Comparison of ENCODE assay signal across 39 cellular contexts in the genomic region with DNA sequence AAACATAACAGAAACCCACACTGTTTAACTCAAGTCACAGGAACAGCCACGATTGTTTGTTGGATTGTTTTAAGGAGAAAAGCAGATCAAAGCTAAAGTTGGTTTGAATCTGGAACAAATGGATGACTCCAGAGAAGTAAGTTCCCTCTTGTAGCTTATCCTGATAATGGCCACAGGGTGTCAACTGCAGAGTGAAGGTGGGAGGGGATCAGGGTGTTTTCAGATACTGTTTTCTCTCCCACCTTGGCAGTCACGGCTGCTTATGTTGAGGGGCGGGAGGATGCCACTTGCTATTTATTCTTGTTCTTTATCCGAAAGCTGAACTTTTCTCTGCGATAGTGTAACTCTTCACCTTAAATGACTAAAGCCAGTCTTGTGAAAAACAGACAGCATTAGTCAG.
"Had no signal": no experiment of that assay in that cellular context is flagged by ENCODE, and none has a peak within 500 bp of the region (broad histone marks: within the 10 kb centered on the region; RNA-seq: fewer than 3 reads in every experiment).

No MANE protein-coding gene starts in this region.

- DNase-seq: activated CD4-positive, alpha-beta memory T cell treated with anti-CD3 and anti-CD28 coated beads, Interleukin-2, amount 10 ng/mL, durations not matched to agents 7 days and 5 days; activated CD4-positive, alpha-beta T cell treated with anti-CD3 and anti-CD28 coated beads for 1 hour; activated CD4-positive, alpha-beta T cell treated with anti-CD3 and anti-CD28 coated beads for 36 hours; activated CD4-positive, alpha-beta T cell treated with anti-CD3 and anti-CD28 coated beads for 48 hours; activated CD4-positive, alpha-beta T cell treated with anti-CD3 and anti-CD28 coated beads, Interleukin-2, amount 10 ng/mL, durations not matched to agents 7 days and 5 days; activated CD4-positive, alpha-beta T cell treated with anti-CD3 and anti-CD28 coated beads, Interleukin-2, amount 50 U/mL, for 48 hours; activated CD4-positive, CD25-positive, alpha-beta regulatory T cell; activated CD8-positive, alpha-beta memory T cell treated with anti-CD3 and anti-CD28 coated beads for 24 hours; activated CD8-positive, alpha-beta memory T cell treated with anti-CD3 and anti-CD28 coated beads, Interleukin-2, amount 10 ng/mL, durations not matched to agents 7 days and 5 days; activated CD8-positive, alpha-beta memory T cell treated with anti-CD3 and anti-CD28 coated beads, Interleukin-2, amount 50 U/mL, for 48 hours; activated CD8-positive, alpha-beta T cell treated with anti-CD3 and anti-CD28 coated beads, Interleukin-2, amount 10 ng/mL, durations not matched to agents 7 days and 5 days; activated effector memory CD4-positive, alpha-beta T cell treated with Interleukin-2 at 50 U/mL for 16 hours; activated gamma-delta T cell; activated naive CD4-positive, alpha-beta T cell treated with anti-CD3 and anti-CD28 coated beads, Interleukin-2, amount 10 ng/mL, durations not matched to agents 7 days and 5 days; activated naive CD4-positive, alpha-beta T cell treated with Interleukin-2 at 50 U/mL for 16 hours; activated naive CD8-positive, alpha-beta T cell treated with anti-CD3 and anti-CD28 coated beads, Interleukin-2, amount 10 ng/mL, durations not matched to agents 7 days and 5 days; activated naive CD8-positive, alpha-beta T cell treated with anti-CD3 and anti-CD28 coated beads, Interleukin-2, amount 50 U/mL, for 24 hours; activated T-cell treated with anti-CD3 and anti-CD28 coated beads, Interleukin-2, amount 50 U/mL, for 24 hours; activated T-cell treated with anti-CD3 and anti-CD28 coated beads, Interleukin-2, amount 50 U/mL, for 48 hours; amygdala; anterior cingulate cortex; caudate nucleus; cerebellar nuclear complex; T-helper 1 cell; T-helper 2 cell; T-helper 9 cell had no signal

- ATAC-seq: activated CD4-positive, alpha-beta T cell treated with anti-CD3 and anti-CD28 coated beads for 36 hours; activated CD4-positive, CD25-positive, alpha-beta regulatory T cell treated with anti-CD3 and anti-CD28 coated beads, Interleukin-2, amount 50 U/mL, for 24 hours; activated CD8-positive, alpha-beta memory T cell treated with anti-CD3 and anti-CD28 coated beads, Interleukin-2, amount 10 ng/mL, durations not matched to agents 7 days and 5 days; activated CD8-positive, alpha-beta T cell treated with anti-CD3 and anti-CD28 coated beads, Interleukin-2, amount 10 ng/mL, durations not matched to agents 7 days and 5 days; activated naive CD8-positive, alpha-beta T cell treated with anti-CD3 and anti-CD28 coated beads, Interleukin-2, amount 50 U/mL, for 24 hours had no signal

- H3K9me3 Mint-ChIP-seq: activated CD4-positive, alpha-beta memory T cell treated with anti-CD3 and anti-CD28 coated beads, Interleukin-2, amount 10 ng/mL, durations not matched to agents 7 days and 5 days; activated CD4-positive, alpha-beta T cell treated with anti-CD3 and anti-CD28 coated beads, Interleukin-2, amount 10 ng/mL, durations not matched to agents 7 days and 5 days; activated naive CD4-positive, alpha-beta T cell treated with anti-CD3 and anti-CD28 coated beads, Interleukin-2, amount 10 ng/mL, durations not matched to agents 7 days and 5 days; activated naive CD4-positive, alpha-beta T cell treated with anti-CD3 and anti-CD28 coated beads, Interleukin-2, amount 50 U/mL, for 24 hours; activated naive CD8-positive, alpha-beta T cell treated with anti-CD3 and anti-CD28 coated beads, Interleukin-2, amount 10 ng/mL, durations not matched to agents 7 days and 5 days; activated naive CD8-positive, alpha-beta T cell treated with anti-CD3 and anti-CD28 coated beads, Interleukin-2, amount 50 U/mL, for 24 hours; activated T-cell treated with anti-CD3 and anti-CD28 coated beads, Interleukin-2, amount 50 U/mL, for 24 hours; central memory CD8-positive, alpha-beta T cell; T-helper 1 cell treated with Interleukin-12 subunit alpha and Interleukin-12 subunit beta and Interleukin-4 antibody, amounts not matched to agents 30 μg/mL and 1 μg/mL, for 36 hours; T-helper 2 cell treated with Interferon-gamma antibody and Interleukin-4, amounts not matched to agents 5 μg/mL and 100 μg/mL, for 36 hours had no signal

- H3K27me3 Mint-ChIP-seq: activated CD4-positive, alpha-beta T cell treated with anti-CD3 and anti-CD28 coated beads for 36 hours; activated naive CD4-positive, alpha-beta T cell treated with anti-CD3 and anti-CD28 coated beads, Interleukin-2, amount 50 U/mL, for 24 hours; activated naive CD8-positive, alpha-beta T cell; activated naive CD8-positive, alpha-beta T cell treated with anti-CD3 and anti-CD28 coated beads, Interleukin-2, amount 50 U/mL, for 24 hours; central memory CD8-positive, alpha-beta T cell had no signal

- H3K36me3 Mint-ChIP-seq: activated naive CD4-positive, alpha-beta T cell treated with anti-CD3 and anti-CD28 coated beads, Interleukin-2, amount 10 ng/mL, durations not matched to agents 7 days and 5 days; activated naive CD4-positive, alpha-beta T cell treated with anti-CD3 and anti-CD28 coated beads, Interleukin-2, amount 50 U/mL, for 24 hours; activated naive CD8-positive, alpha-beta T cell; activated naive CD8-positive, alpha-beta T cell treated with anti-CD3 and anti-CD28 coated beads, Interleukin-2, amount 10 ng/mL, durations not matched to agents 7 days and 5 days; brain had no signal

- FAIRE-seq: bronchial epithelial cell, TTC549 had no signal

- H3K27me3 ChIP-seq: ascending aorta, cardiac muscle cell had no signal

- H3K27ac ChIP-seq: ascending aorta, cardiac muscle cell, VCaP had no signal

- H3K4me1 Mint-ChIP-seq: brain had no signal

- H3K9me3 ChIP-seq: ascending aorta had no signal

- H3K4me3 ChIP-seq: ascending aorta, cardiac muscle cell had no signal

- H3K4me1 ChIP-seq: ascending aorta had no signal

- H3K4me3 Mint-ChIP-seq: activated CD4-positive, alpha-beta memory T cell treated with anti-CD3 and anti-CD28 coated beads, Interleukin-2, amount 10 ng/mL, durations not matched to agents 7 days and 5 days; activated CD4-positive, alpha-beta T cell treated with anti-CD3 and anti-CD28 coated beads for 36 hours; activated CD4-positive, alpha-beta T cell treated with anti-CD3 and anti-CD28 coated beads, Interleukin-2, amount 10 ng/mL, durations not matched to agents 7 days and 5 days; activated CD8-positive, alpha-beta memory T cell treated with anti-CD3 and anti-CD28 coated beads, Interleukin-2, amount 10 ng/mL, durations not matched to agents 7 days and 5 days; activated CD8-positive, alpha-beta T cell treated with anti-CD3 and anti-CD28 coated beads, Interleukin-2, amount 10 ng/mL, durations not matched to agents 7 days and 5 days; activated naive CD4-positive, alpha-beta T cell treated with anti-CD3 and anti-CD28 coated beads, Interleukin-2, amount 10 ng/mL, durations not matched to agents 7 days and 5 days; activated naive CD4-positive, alpha-beta T cell treated with anti-CD3 and anti-CD28 coated beads, Interleukin-2, amount 50 U/mL, for 24 hours; activated naive CD8-positive, alpha-beta T cell; activated naive CD8-positive, alpha-beta T cell treated with anti-CD3 and anti-CD28 coated beads, Interleukin-2, amount 10 ng/mL, durations not matched to agents 7 days and 5 days; activated naive CD8-positive, alpha-beta T cell treated with anti-CD3 and anti-CD28 coated beads, Interleukin-2, amount 50 U/mL, for 24 hours; activated T-cell treated with anti-CD3 and anti-CD28 coated beads, Interleukin-2, amount 50 U/mL, for 24 hours; brain; central memory CD8-positive, alpha-beta T cell; T-helper 1 cell treated with Interleukin-12 subunit alpha and Interleukin-12 subunit beta and Interleukin-4 antibody, amounts not matched to agents 30 μg/mL and 1 μg/mL, for 36 hours; T-helper 2 cell treated with Interferon-gamma antibody and Interleukin-4, amounts not matched to agents 5 μg/mL and 100 μg/mL, for 36 hours had no signal

- H3K27ac Mint-ChIP-seq: activated CD4-positive, alpha-beta memory T cell treated with anti-CD3 and anti-CD28 coated beads, Interleukin-2, amount 10 ng/mL, durations not matched to agents 7 days and 5 days; activated CD4-positive, alpha-beta T cell treated with anti-CD3 and anti-CD28 coated beads for 36 hours; activated CD4-positive, alpha-beta T cell treated with anti-CD3 and anti-CD28 coated beads, Interleukin-2, amount 10 ng/mL, durations not matched to agents 7 days and 5 days; activated CD8-positive, alpha-beta memory T cell treated with anti-CD3 and anti-CD28 coated beads, Interleukin-2, amount 10 ng/mL, durations not matched to agents 7 days and 5 days; activated CD8-positive, alpha-beta T cell treated with anti-CD3 and anti-CD28 coated beads, Interleukin-2, amount 10 ng/mL, durations not matched to agents 7 days and 5 days; activated naive CD4-positive, alpha-beta T cell treated with anti-CD3 and anti-CD28 coated beads, Interleukin-2, amount 10 ng/mL, durations not matched to agents 7 days and 5 days; activated naive CD4-positive, alpha-beta T cell treated with anti-CD3 and anti-CD28 coated beads, Interleukin-2, amount 50 U/mL, for 24 hours; activated naive CD8-positive, alpha-beta T cell; activated naive CD8-positive, alpha-beta T cell treated with anti-CD3 and anti-CD28 coated beads, Interleukin-2, amount 10 ng/mL, durations not matched to agents 7 days and 5 days; activated T-cell treated with anti-CD3 and anti-CD28 coated beads, Interleukin-2, amount 50 U/mL, for 24 hours; activated T-helper 2 cell treated with anti-CD3 and anti-CD28 coated beads, Interferon-gamma antibody, Interleukin-2, Interleukin-4, amounts not matched to agents 10 μg/mL and 5 μg/mL and 100 μg/mL, durations not matched to agents 14 hours and 24 hours and 36 hours; brain; T-helper 1 cell treated with Interleukin-12 subunit alpha and Interleukin-12 subunit beta and Interleukin-4 antibody, amounts not matched to agents 30 μg/mL and 1 μg/mL, for 36 hours; T-helper 2 cell treated with Interferon-gamma antibody and Interleukin-4, amounts not matched to agents 5 μg/mL and 100 μg/mL, for 36 hours had no signal

- H3K36me3 ChIP-seq: ascending aorta, cardiac muscle cell had no signal
